In the genomic region with DNA sequence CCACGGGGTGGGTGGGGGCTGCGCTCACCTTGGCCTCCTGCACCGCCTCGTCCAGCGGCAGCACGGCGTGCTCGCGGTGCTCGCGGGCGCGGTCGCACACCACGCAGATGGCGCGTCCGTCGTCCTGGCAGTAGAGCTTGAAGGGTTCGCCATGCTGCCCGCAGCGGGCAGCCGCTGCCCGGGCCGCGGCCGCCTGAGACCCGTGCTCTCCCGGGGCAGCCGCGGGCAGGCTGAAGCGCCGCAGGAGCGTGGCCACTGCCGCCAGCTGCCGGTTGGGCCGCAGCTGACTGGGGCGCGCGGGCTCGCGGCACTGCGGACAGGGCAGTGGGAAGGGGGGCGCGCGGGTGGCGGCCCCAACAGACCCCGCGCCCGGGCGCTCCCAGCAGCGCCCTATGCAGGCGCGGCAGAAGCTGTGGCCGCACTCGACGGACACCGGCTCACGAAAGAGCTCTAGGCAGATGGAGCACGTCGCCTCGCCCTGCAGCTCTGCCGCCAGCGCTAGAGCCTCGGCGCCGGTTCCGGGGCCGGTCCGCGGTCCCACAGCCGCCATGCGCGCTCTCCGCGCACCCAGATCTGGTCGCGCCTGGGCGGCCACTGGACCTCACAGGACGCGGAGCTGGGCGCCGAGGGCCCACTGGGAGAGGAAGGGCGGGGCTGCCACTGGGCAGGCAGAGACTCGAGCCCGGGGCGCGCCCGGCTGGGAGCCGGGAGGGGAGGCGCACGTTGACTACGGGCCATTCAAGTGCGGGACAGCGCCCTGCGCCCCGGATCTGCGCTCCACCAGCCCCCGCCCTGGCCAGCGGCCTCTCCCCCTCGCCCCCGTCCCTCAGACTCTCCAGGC, we compare ENCODE assay signal across 8 cellular contexts.
A peak's percentile ranks its signal among the peaks of the same experiment; 100 is the strongest.
DNase-seq lines count a peak whose midpoint lies in the region; ATAC-seq lines count a peak whose summit lies in the region.

A gene (minus strand): TSS at position 636 of the 841 bp plus-strand sequence. CDS start 86 bp downstream, at position 550.

- H3K36me3 Mint-ChIP-seq in activated naive CD8-positive, alpha-beta T cell treated with anti-CD3 and anti-CD28 coated beads, Interleukin-2, amount 50 U/mL, for 24 hours (ENCODE audit: low read depth), result peaks cover 9% of the 10 kb centered on the region

- DNase-seq in stimulated activated CD4-positive, alpha-beta T cell treated with anti-CD3 and anti-CD28 coated beads, Interleukin-15, amount 100 ng/mL, for 24 hours, result peak; percentile 63
- DNase-seq in stimulated activated CD4-positive, alpha-beta T cell treated with anti-CD3 and anti-CD28 coated beads, Interleukin-2, amount 100 ng/mL, for 48 hours, result no peak
- peak; percentile 49 for DNase-seq in activated naive CD8-positive, alpha-beta T cell treated with anti-CD3 and anti-CD28 coated beads, Interleukin-2, amount 50 U/mL, for 24 hours
- DNase-seq in stimulated activated naive CD4-positive, alpha-beta T cell (lab: John Stamatoyannopoulos, UW), result no peak
- no peak for DNase-seq in HUDEP-2 (lab: John Stamatoyannopoulos, UW; ENCODE audit: unreplicated experiment in 76 of 76)
- DNase-seq in NCI-H2171 (lab: John Stamatoyannopoulos, UW), result no peak

- peaks cover 32% of the 10 kb centered on the region for H3K4me1 Mint-ChIP-seq in activated naive CD8-positive, alpha-beta T cell treated with anti-CD3 and anti-CD28 coated beads, Interleukin-2, amount 50 U/mL, for 24 hours

- H3K4me3 Mint-ChIP-seq in activated naive CD8-positive, alpha-beta T cell treated with anti-CD3 and anti-CD28 coated beads, Interleukin-2, amount 50 U/mL, for 24 hours, result peak within 1 kb of the TSS; percentile 89

- peaks cover 43% of the 10 kb centered on the region for H3K27me3 Mint-ChIP-seq in activated naive CD8-positive, alpha-beta T cell treated with anti-CD3 and anti-CD28 coated beads, Interleukin-2, amount 50 U/mL, for 24 hours

- H3K9me3 Mint-ChIP-seq in activated naive CD8-positive, alpha-beta T cell treated with anti-CD3 and anti-CD28 coated beads, Interleukin-2, amount 50 U/mL, for 24 hours, result no peaks in the 10 kb centered on the region

- peak within 1 kb of the TSS; percentile 62 for H3K4me3 ChIP-seq in iPS-11a (ENCODE audit: low read depth, low read length)
- peak within 1 kb of the TSS; percentile 45 to 68 (median 52) for H3K4me3 ChIP-seq in skin epidermis

- ATAC-seq in activated naive CD8-positive, alpha-beta T cell treated with anti-CD3 and anti-CD28 coated beads, Interleukin-2, amount 50 U/mL, for 24 hours, result no peak

- peak within 1 kb of the TSS; percentile 95 for H3K27ac Mint-ChIP-seq in activated naive CD8-positive, alpha-beta T cell treated with anti-CD3 and anti-CD28 coated beads, Interleukin-2, amount 50 U/mL, for 24 hours

- peak within 1 kb of the TSS in 20 of 21 experiments; percentile 4 to 82 (median 70) for H3K27ac ChIP-seq in skin epidermis

Comparison
In these comparisons a context has a peak if more than half of its experiments do, and no peak if none do; other contexts are left out.
1. DNase-seq: peak in stimulated activated CD4-positive, alpha-beta T cell treated with anti-CD3 and anti-CD28 coated beads, Interleukin-15, amount 100 ng/mL, for 24 hours (single experiment) and activated naive CD8-positive, alpha-beta T cell treated with anti-CD3 and anti-CD28 coated beads, Interleukin-2, amount 50 U/mL, for 24 hours (single experiment); none in stimulated activated CD4-positive, alpha-beta T cell treated with anti-CD3 and anti-CD28 coated beads, Interleukin-2, amount 100 ng/mL, for 48 hours (0 of 2), stimulated activated naive CD4-positive, alpha-beta T cell (0 of 6), HUDEP-2 (0 of 76) and NCI-H2171 (single experiment).